Comparison of ENCODE assay signal across 1 cellular context in the genomic region with DNA sequence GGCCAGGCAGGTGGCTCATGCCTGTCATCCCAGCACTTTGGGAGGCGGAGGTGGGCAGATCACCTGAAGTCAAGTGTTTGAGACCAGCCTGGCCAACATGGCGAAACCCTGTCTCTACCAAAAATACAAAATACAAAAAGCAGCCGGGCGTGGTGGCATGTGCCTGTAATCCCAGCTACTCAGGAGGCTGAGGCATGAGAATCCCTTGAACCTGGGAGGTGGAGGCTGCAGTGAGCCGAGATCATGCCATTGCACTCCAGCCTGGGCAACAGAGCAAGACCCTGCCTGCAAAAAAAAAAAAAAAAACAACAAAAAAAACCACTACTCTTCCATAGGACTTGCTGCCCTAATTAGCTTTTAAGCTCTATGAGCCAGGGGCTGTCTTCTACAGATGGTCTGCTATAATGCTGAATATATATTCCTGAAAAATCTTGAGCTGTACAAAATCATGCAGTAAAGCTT.
A peak's percentile ranks its signal among the peaks of the same experiment; 100 is the strongest.
TF ChIP-seq lines count a peak whose summit lies in the region.

No MANE protein-coding gene starts in this region.

TF ChIP-seq in HepG2, 621 proteins besides CTCF, POLR2A, EP300 and RAD21:
- TF ChIP-seq ZNF121 (CRISPR knock-in tag; IDR thresholded peaks at IDR 0.05) = peak; percentile 95
- TF ChIP-seq, protein P1, sequence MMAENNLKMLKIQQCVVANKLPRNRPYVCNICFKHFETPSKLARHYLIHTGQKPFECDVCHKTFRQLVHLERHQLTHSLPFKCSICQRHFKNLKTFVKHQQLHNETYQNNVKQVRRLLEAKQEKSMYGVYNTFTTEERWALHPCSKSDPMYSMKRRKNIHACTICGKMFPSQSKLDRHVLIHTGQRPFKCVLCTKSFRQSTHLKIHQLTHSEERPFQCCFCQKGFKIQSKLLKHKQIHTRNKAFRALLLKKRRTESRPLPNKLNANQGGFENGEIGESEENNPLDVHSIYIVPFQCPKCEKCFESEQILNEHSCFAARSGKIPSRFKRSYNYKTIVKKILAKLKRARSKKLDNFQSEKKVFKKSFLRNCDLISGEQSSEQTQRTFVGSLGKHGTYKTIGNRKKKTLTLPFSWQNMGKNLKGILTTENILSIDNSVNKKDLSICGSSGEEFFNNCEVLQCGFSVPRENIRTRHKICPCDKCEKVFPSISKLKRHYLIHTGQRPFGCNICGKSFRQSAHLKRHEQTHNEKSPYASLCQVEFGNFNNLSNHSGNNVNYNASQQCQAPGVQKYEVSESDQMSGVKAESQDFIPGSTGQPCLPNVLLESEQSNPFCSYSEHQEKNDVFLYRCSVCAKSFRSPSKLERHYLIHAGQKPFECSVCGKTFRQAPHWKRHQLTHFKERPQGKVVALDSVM (CRISPR knock-in tag; IDR thresholded peaks at IDR 0.05) = peak; percentile 77
- TF ChIP-seq AGO2 (optimal IDR thresholded peaks at IDR 0.05; ENCODE audit: low read depth, low read length) = peak; percentile 18
- TF ChIP-seq RBFOX2 (IDR thresholded peaks at IDR 0.05; ENCODE audit: low read depth, low read length) = 0 out of 2 replicates have a peak, but pooled peaks have one; percentile 37
- TF ChIP-seq, protein P2, sequence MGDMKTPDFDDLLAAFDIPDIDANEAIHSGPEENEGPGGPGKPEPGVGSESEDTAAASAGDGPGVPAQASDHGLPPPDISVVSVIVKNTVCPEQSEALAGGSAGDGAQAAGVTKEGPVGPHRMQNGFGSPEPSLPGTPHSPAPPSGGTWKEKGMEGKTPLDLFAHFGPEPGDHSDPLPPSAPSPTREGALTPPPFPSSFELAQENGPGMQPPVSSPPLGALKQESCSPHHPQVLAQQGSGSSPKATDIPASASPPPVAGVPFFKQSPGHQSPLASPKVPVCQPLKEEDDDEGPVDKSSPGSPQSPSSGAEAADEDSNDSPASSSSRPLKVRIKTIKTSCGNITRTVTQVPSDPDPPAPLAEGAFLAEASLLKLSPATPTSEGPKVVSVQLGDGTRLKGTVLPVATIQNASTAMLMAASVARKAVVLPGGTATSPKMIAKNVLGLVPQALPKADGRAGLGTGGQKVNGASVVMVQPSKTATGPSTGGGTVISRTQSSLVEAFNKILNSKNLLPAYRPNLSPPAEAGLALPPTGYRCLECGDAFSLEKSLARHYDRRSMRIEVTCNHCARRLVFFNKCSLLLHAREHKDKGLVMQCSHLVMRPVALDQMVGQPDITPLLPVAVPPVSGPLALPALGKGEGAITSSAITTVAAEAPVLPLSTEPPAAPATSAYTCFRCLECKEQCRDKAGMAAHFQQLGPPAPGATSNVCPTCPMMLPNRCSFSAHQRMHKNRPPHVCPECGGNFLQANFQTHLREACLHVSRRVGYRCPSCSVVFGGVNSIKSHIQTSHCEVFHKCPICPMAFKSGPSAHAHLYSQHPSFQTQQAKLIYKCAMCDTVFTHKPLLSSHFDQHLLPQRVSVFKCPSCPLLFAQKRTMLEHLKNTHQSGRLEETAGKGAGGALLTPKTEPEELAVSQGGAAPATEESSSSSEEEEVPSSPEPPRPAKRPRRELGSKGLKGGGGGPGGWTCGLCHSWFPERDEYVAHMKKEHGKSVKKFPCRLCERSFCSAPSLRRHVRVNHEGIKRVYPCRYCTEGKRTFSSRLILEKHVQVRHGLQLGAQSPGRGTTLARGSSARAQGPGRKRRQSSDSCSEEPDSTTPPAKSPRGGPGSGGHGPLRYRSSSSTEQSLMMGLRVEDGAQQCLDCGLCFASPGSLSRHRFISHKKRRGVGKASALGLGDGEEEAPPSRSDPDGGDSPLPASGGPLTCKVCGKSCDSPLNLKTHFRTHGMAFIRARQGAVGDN (CRISPR knock-in tag; IDR thresholded peaks at IDR 0.05) = peak; percentile 22; the same call in 1 of the 2 replicates
